33 cellular contexts compared by ENCODE assay signal in the genomic region with DNA sequence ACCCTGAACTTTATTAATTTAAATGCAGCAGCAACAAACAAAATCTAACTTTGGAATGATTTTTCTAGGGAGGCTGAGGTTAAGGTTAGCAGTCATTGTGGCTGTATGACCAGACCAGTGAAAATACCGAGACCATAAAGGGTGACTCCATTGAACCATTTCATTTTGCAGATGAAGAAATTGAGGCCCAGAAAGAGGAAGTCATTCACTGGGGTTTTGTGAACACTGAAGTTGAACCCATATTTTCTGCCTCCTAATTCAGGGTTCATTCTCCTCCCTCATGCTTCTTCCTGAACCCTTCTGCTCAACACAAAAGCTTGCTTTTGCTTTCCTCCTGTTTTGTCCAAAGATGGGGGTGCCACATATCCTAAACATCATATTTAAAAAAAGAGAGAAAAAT.
"Had no signal": no experiment of that assay in that cellular context is flagged by ENCODE, and none has a peak within 500 bp of the region (broad histone marks: within the 10 kb centered on the region; RNA-seq: fewer than 3 reads in every experiment).

No MANE protein-coding gene starts in this region.

- H3K4me3 Mint-ChIP-seq: activated B cell treated with CpG ODN at 0.5 μM for 24 hours; activated CD8-positive, alpha-beta T cell treated with anti-CD3 and anti-CD28 coated beads for 36 hours; activated naive CD4-positive, alpha-beta T cell treated with anti-CD3 and anti-CD28 coated beads for 36 hours; activated naive CD4-positive, alpha-beta T cell treated with anti-CD3 and anti-CD28 coated beads, Interleukin-2, amount 50 U/mL, for 24 hours; activated naive CD8-positive, alpha-beta T cell treated with anti-CD3 and anti-CD28 coated beads for 36 hours; activated naive CD8-positive, alpha-beta T cell treated with anti-CD3 and anti-CD28 coated beads, Interleukin-2, amount 50 U/mL, for 24 hours; activated T-cell treated with anti-CD3 and anti-CD28 coated beads, Interleukin-2, amount 50 U/mL, for 4 hours; activated T-helper 17 cell treated with anti-CD3 and anti-CD28 coated beads, Interleukin-2, amount 50 U/mL, for 72 hours; effector memory CD8-positive, alpha-beta T cell; T-helper 2 cell treated with Interferon-gamma antibody and Interleukin-4, amounts not matched to agents 5 μg/mL and 100 μg/mL, for 36 hours had no signal

- H3K27ac ChIP-seq: adrenal gland, body of pancreas, esophagus squamous epithelium, gastroesophageal sphincter, heart right ventricle, hepatocyte, WERI-Rb-1 had no signal

- H3K9me3 ChIP-seq: adrenal gland, body of pancreas, esophagus squamous epithelium had no signal

- H2AFZ ChIP-seq: hepatocyte had no signal

- H3K4me1 ChIP-seq: adrenal gland, body of pancreas, esophagus squamous epithelium, gastroesophageal sphincter had no signal

- FAIRE-seq: colon had no signal

- H3K4me2 ChIP-seq: hepatocyte had no signal

- H3K36me3 ChIP-seq: adrenal gland, esophagus squamous epithelium, gastroesophageal sphincter, heart right ventricle, WERI-Rb-1 had no signal

- H3K9me3 Mint-ChIP-seq: activated naive CD4-positive, alpha-beta T cell treated with anti-CD3 and anti-CD28 coated beads for 36 hours; activated T-helper 17 cell treated with anti-CD3 and anti-CD28 coated beads, Interleukin-2, amount 50 U/mL, for 72 hours; effector memory CD8-positive, alpha-beta T cell; T-helper 2 cell treated with Interferon-gamma antibody and Interleukin-4, amounts not matched to agents 5 μg/mL and 100 μg/mL, for 36 hours had no signal

- H3K79me2 ChIP-seq: hepatocyte had no signal

- H3K4me3 ChIP-seq: adrenal gland, body of pancreas, esophagus squamous epithelium, gastroesophageal sphincter, heart right ventricle, hepatocyte had no signal

- H3K27ac Mint-ChIP-seq: activated B cell treated with CpG ODN at 0.5 μM for 24 hours; activated CD8-positive, alpha-beta T cell treated with anti-CD3 and anti-CD28 coated beads for 36 hours; activated naive CD4-positive, alpha-beta T cell treated with anti-CD3 and anti-CD28 coated beads for 36 hours; activated naive CD8-positive, alpha-beta T cell treated with anti-CD3 and anti-CD28 coated beads for 36 hours; activated naive CD8-positive, alpha-beta T cell treated with anti-CD3 and anti-CD28 coated beads, Interleukin-2, amount 50 U/mL, for 24 hours; activated T-helper 17 cell treated with anti-CD3 and anti-CD28 coated beads, Interleukin-2, amount 50 U/mL, for 72 hours; effector memory CD8-positive, alpha-beta T cell; T-helper 2 cell treated with Interferon-gamma antibody and Interleukin-4, amounts not matched to agents 5 μg/mL and 100 μg/mL, for 36 hours had no signal

- ATAC-seq: activated CD4-positive, CD25-positive, alpha-beta regulatory T cell treated with anti-CD3 and anti-CD28 coated beads, Interleukin-2, amount 50 U/mL, for 24 hours; activated CD8-positive, alpha-beta T cell treated with anti-CD3 and anti-CD28 coated beads for 36 hours; activated naive CD8-positive, alpha-beta T cell treated with anti-CD3 and anti-CD28 coated beads, Interleukin-2, amount 50 U/mL, for 24 hours; activated T-cell treated with anti-CD3 and anti-CD28 coated beads, Interleukin-2, amount 50 U/mL, for 4 hours; activated T-helper 17 cell treated with anti-CD3 and anti-CD28 coated beads, Interleukin-2, amount 50 U/mL, for 72 hours; body of pancreas; effector memory CD8-positive, alpha-beta T cell; gastroesophageal sphincter; heart right ventricle had no signal

- DNase-seq: activated B cell treated with CpG ODN at 0.5 μM for 24 hours; activated CD4-positive, alpha-beta T cell treated with anti-CD3 and anti-CD28 coated beads for 48 hours; activated CD4-positive, alpha-beta T cell treated with anti-CD3 and anti-CD28 coated beads, Interleukin-2, amount 50 U/mL, for 1 hour; activated CD4-positive, alpha-beta T cell treated with anti-CD3 and anti-CD28 coated beads, Interleukin-2, amount 50 U/mL, for 48 hours; activated CD8-positive, alpha-beta memory T cell treated with anti-CD3 and anti-CD28 coated beads for 24 hours; activated CD8-positive, alpha-beta T cell treated with anti-CD3 and anti-CD28 coated beads for 36 hours; activated effector memory CD4-positive, alpha-beta T cell treated with anti-CD3 and anti-CD28 coated beads, Interleukin-2, amount 50 U/mL, for 16 hours; activated naive CD4-positive, alpha-beta T cell treated with anti-CD3 and anti-CD28 coated beads for 36 hours; activated naive CD8-positive, alpha-beta T cell treated with anti-CD3 and anti-CD28 coated beads for 36 hours; activated naive CD8-positive, alpha-beta T cell treated with anti-CD3 and anti-CD28 coated beads, Interleukin-2, amount 50 U/mL, for 24 hours; activated T-cell treated with anti-CD3 and anti-CD28 coated beads, Interleukin-2, amount 50 U/mL, for 4 hours; adrenal gland; amygdala; aorta; body of pancreas; caudate nucleus; cortex of kidney; dermis blood vessel endothelial cell; effector CD4-positive, alpha-beta T cell; effector memory CD8-positive, alpha-beta T cell; erythroblast; esophagus squamous epithelium; foreskin melanocyte; heart right ventricle; T1000; WERI-Rb-1 had no signal

- H3K27me3 Mint-ChIP-seq: activated B cell treated with CpG ODN at 0.5 μM for 24 hours; activated CD8-positive, alpha-beta T cell treated with anti-CD3 and anti-CD28 coated beads for 36 hours; activated naive CD4-positive, alpha-beta T cell treated with anti-CD3 and anti-CD28 coated beads, Interleukin-2, amount 50 U/mL, for 24 hours; activated naive CD8-positive, alpha-beta T cell treated with anti-CD3 and anti-CD28 coated beads for 36 hours; activated naive CD8-positive, alpha-beta T cell treated with anti-CD3 and anti-CD28 coated beads, Interleukin-2, amount 50 U/mL, for 24 hours had no signal

- H3K27me3 ChIP-seq: adrenal gland, body of pancreas, esophagus squamous epithelium, gastroesophageal sphincter, heart right ventricle, hepatocyte had no signal
